ENCODE assay signal across 8 cellular contexts in the genomic region with DNA sequence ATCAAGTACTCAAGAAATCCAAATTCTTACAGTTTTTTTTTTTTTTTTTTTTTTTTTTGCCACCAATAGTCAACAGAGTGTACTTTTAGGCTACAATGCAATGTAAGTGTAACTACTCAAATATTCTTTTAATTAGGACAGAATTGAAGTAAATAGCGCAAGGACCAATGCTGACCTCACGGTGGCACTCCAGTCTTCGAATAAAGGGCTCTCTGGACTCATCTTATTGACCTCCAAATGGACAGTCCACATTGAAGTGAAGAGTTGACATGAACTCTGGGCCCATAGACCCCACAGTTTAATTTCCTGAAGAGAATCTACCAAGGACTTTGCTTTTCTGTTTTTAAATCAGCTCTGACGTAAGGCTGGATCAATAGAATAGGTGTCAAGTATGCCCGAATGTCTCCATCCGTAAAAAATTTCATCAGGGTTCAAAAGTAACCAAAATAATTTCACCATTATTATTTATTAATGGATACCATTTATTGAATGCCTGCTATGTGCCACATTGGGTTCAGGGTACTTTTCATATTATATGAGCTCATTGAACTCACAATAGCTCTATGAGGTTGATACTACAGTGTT. TPM values are rescaled to one million over a fixed set of nuclear protein-coding genes. Genes with fewer than 3 reads are reported as not detected.
A peak's percentile ranks its signal among the peaks of the same experiment; 100 is the strongest.
DNase-seq lines count a peak whose midpoint lies in the region; ATAC-seq, FAIRE-seq and TF ChIP-seq lines count a peak whose summit lies in the region.

No MANE protein-coding gene starts in this region.

- H3K27me3 ChIP-seq in MG63, result no peaks in the 10 kb centered on the region
- peaks cover 0 to 9% of the 10 kb centered on the region in 2 experiments; a peak in 4 of 5 replicates for H3K27me3 ChIP-seq in K562 (ENCODE audit: control insufficient read depth in 2 of 2, insufficient read depth in 2 of 2, low read length in 2 of 2)
- no peaks in the 10 kb centered on the region for H3K27me3 ChIP-seq in lower lobe of right lung (ENCODE audit: low read depth)

- H3K27ac ChIP-seq in K562 (ENCODE audit: extremely low read depth, low read depth, low read length) (no peak overlapping the region), lower lobe of right lung (no peak overlapping the region)

- TF ChIP-seq POLR2A in K562 (conservative IDR thresholded peaks at IDR 0.05), result no peak

- CTCF ChIA-PET in K562 (lab: Yijun Ruan, JAX; ENCODE audit: low intra/inter-chr PET ratio), result no interaction called here

- no peak for TF ChIP-seq EP300 in K562 (IDR thresholded peaks at IDR 0.05; ENCODE audit: low read length)

- H3K4me3 ChIP-seq in MG63, result no peak overlapping the region
- H3K4me3 ChIP-seq in K562, result no peak overlapping the region
- no peak overlapping the region for H3K4me3 ChIP-seq in lower lobe of right lung

- ATAC-seq in K562 (peak; percentile 85), lower lobe of right lung (peak in 1 of 2 donors; percentile 42), HG03108 (IDR thresholded peaks at IDR 0.05; ENCODE audit: unreplicated experiment) (no peak), GM21360 (IDR thresholded peaks at IDR 0.05; ENCODE audit: unreplicated experiment) (no peak)

- no peaks in the 10 kb centered on the region for H3K36me3 ChIP-seq in MG63
- no peaks in the 10 kb centered on the region for H3K36me3 ChIP-seq in K562 (ENCODE audit: control insufficient read depth, insufficient read depth, low read length)
- H3K36me3 ChIP-seq in lower lobe of right lung, result no peaks in the 10 kb centered on the region

- no peaks in the 10 kb centered on the region for H4K20me1 ChIP-seq in K562 (replicated peaks; ENCODE audit: control insufficient read depth, insufficient read depth, low read length)

- H3K79me2 ChIP-seq in K562 (ENCODE audit: control insufficient read depth, insufficient read depth, low read length), result no peaks in the 10 kb centered on the region

- no peaks in the 10 kb centered on the region for H3K9me3 ChIP-seq in MG63
- no peaks in the 10 kb centered on the region for H3K9me3 ChIP-seq in K562 (replicated peaks; ENCODE audit: control insufficient read depth, insufficient read depth, low read depth, low read length)
- H3K9me3 ChIP-seq in lower lobe of right lung, result no peaks in the 10 kb centered on the region

- no peak for FAIRE-seq in K562 (lab: Jason Lieb, UNC)

- no peak overlapping the region for H3K9ac ChIP-seq in K562 (ENCODE audit: insufficient read depth in 1 of 2, low read depth in 2 of 2, low read length in 2 of 2)

- no TSS peak for BruUV-seq in K562 (replicated peaks; lab: Mats Ljungman, UMichigan)

- peak; percentile 34 to 66; a peak in 2 of 4 replicates for TF ChIP-seq RAD21 in K562 (CRISPR knock-in tag; conservative IDR thresholded peaks at IDR 0.05 in 1 of 2, IDR thresholded peaks at IDR 0.05 in 1 of 2)

- no peak overlapping the region for H2AFZ ChIP-seq in K562 (ENCODE audit: low read depth, low read length)

- TF ChIP-seq CTCF in K562 (IDR thresholded peaks at IDR 0.05 in 2 of 3, conservative IDR thresholded peaks at IDR 0.05 in 1 of 3; ENCODE audit: insufficient read depth in 2 of 3, low read depth in 1 of 3, low read length in 3 of 3), result peak; percentile 51 to 78 (median 61)
- TF ChIP-seq CTCF in lower lobe of right lung (IDR thresholded peaks at IDR 0.05), result peak; percentile 17

- intact Hi-C loops in K562 (cut with micrococcal nuclease) (loop anchor here (1.0 to 5.0 kb wide), 3 partner anchors 122 to 166 kb away; no protein-coding TSS in a partner anchor), lower lobe of right lung (cut with DNase I) (no loop called here)

- in situ Hi-C loops in K562 (cut with MboI), result no loop called here

- POLR2A ChIA-PET in K562 (lab: Yijun Ruan, JAX), result no interaction called here

- H3K4me2 ChIP-seq in K562 (ENCODE audit: insufficient read depth, low read length), result no peak overlapping the region

- H3K4me1 ChIP-seq in K562 (replicated peaks in 1 of 2; ENCODE audit: control insufficient read depth in 2 of 2, insufficient read depth in 2 of 2, low read length in 2 of 2) (no peaks in the 10 kb centered on the region), lower lobe of right lung (no peaks in the 10 kb centered on the region)

- DNase-seq in ELR (ENCODE audit: low read depth), result peak; percentile 74
- peak; percentile 39 for DNase-seq in MG63
- peak in 3 of 4 experiments; percentile 22 to 55 (median 42) for DNase-seq in K562 (ENCODE audit: extremely low read depth in 1 of 4, low spot score in 3 of 4)
- DNase-seq in lower lobe of right lung, result no peak
- DNase-seq in stimulated activated CD4-positive, alpha-beta T cell treated with anti-CD3 and anti-CD28 coated beads, Interleukin-12 subunit alpha, Interleukin-12 subunit beta, amount 100 ng/mL, for 4 hours, result no peak
- no peak for DNase-seq in activated CD8-positive, alpha-beta memory T cell treated with anti-CD3 and anti-CD28 coated beads for 24 hours

- WGBS in K562 (ENCODE audit: insufficient coverage, low coverage, missing lambda C conversion rate), result 10% methylated on average over 6 of the region's 6 CpGs

- H3K9me1 ChIP-seq in K562 (ENCODE audit: control insufficient read depth, insufficient read depth, low read length), result no peaks in the 10 kb centered on the region

TF ChIP-seq in K562, 482 proteins besides CTCF, POLR2A, EP300 and RAD21 (continues in another document):
- no peak for TF ChIP-seq ZNF134 (CRISPR knock-in tag; conservative IDR thresholded peaks at IDR 0.05)
- TF ChIP-seq PHTF2 (CRISPR knock-in tag; IDR thresholded peaks at IDR 0.05), result no peak
- TF ChIP-seq, protein P1, sequence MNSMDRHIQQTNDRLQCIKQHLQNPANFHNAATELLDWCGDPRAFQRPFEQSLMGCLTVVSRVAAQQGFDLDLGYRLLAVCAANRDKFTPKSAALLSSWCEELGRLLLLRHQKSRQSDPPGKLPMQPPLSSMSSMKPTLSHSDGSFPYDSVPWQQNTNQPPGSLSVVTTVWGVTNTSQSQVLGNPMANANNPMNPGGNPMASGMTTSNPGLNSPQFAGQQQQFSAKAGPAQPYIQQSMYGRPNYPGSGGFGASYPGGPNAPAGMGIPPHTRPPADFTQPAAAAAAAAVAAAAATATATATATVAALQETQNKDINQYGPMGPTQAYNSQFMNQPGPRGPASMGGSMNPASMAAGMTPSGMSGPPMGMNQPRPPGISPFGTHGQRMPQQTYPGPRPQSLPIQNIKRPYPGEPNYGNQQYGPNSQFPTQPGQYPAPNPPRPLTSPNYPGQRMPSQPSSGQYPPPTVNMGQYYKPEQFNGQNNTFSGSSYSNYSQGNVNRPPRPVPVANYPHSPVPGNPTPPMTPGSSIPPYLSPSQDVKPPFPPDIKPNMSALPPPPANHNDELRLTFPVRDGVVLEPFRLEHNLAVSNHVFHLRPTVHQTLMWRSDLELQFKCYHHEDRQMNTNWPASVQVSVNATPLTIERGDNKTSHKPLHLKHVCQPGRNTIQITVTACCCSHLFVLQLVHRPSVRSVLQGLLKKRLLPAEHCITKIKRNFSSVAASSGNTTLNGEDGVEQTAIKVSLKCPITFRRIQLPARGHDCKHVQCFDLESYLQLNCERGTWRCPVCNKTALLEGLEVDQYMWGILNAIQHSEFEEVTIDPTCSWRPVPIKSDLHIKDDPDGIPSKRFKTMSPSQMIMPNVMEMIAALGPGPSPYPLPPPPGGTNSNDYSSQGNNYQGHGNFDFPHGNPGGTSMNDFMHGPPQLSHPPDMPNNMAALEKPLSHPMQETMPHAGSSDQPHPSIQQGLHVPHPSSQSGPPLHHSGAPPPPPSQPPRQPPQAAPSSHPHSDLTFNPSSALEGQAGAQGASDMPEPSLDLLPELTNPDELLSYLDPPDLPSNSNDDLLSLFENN (IDR thresholded peaks at IDR 0.05; ENCODE audit: low read depth in 2 of 2, low read length in 2 of 2), result no peak

RNA-seq across cellular contexts. Expression of a gene that starts 7.3 kb away (rescaled TPM):
- 25.7 and 26.8 TPM in 2 replicates for total RNA-seq in MG63 (2014; rRNA removed; shearing (Covaris generic); ENCODE audit: low replicate concordance)
- 43.4 and 169 TPM in 2 replicates for total RNA-seq in K562 (2011; cell fraction: chromatin; rRNA removed; ENCODE audit: low replicate concordance)
- 26.5 and 30.1 TPM in 2 replicates for total RNA-seq in K562 (2011; cell fraction: nucleolus; rRNA removed)
- 63.9 and 100 TPM in 2 replicates for total RNA-seq in K562 (2011; cell fraction: nucleoplasm; rRNA removed)
- total RNA-seq in K562 (2014; rRNA removed) (19.1 and 22.1 TPM in 2 replicates), K562 (2014; rRNA removed; fragmentation: Illumina TruSeq; extraction: Trizol) (50.5 and 59.2 TPM in 2 replicates), K562 (2015; rRNA removed; fragmentation: Illumina TruSeq; extraction: Trizol) (33.3 and 39.5 TPM in 2 replicates), K562 (2021) (37.0 and 37.6 TPM in 2 replicates), lower lobe of right lung (20.3 TPM)
- polyA plus RNA-seq in K562 (2011; rRNA removed) (11.6 and 22.0 TPM in 2 replicates), K562 (2014; fragmentation: Illumina TruSeq; extraction: Trizol) (38.3 and 50.1 TPM in 2 replicates), K562 (2014; fragmentation: Nextera tagmentation; extraction: Ambion mirVana) (10 to 100 TPM; 30.2 to 34.8 TPM), K562 (2014; rRNA removed) (20.8 and 24.2 TPM in 2 replicates)
- 7.6 and 13.0 TPM in 2 replicates for polyA plus RNA-seq in K562 (2011; cell fraction: cytosol; rRNA removed)
- 17.6 and 28.7 TPM in 2 replicates for polyA plus RNA-seq in K562 (2011; cell fraction: nucleus; rRNA removed)
- polyA plus RNA-seq in K562 (2012), result 20.0 and 20.6 TPM in 2 replicates
- polyA minus RNA-seq in K562 (2011; rRNA and poly(A)+ RNA removed), result 25.0 and 39.3 TPM in 2 replicates
- polyA minus RNA-seq in K562 (2011; cell fraction: cytosol; rRNA and poly(A)+ RNA removed), result 5.3 and 19.6 TPM in 2 replicates
- polyA minus RNA-seq in K562 (2011; cell fraction: nucleus; rRNA and poly(A)+ RNA removed), result 18.3 and 19.4 TPM in 2 replicates

RNA-seq across cellular contexts. Expression of a gene that starts 41.3 kb away (rescaled TPM):
- total RNA-seq in MG63 (2014; rRNA removed; shearing (Covaris generic); ENCODE audit: low replicate concordance), result 8.3 and 10.6 TPM in 2 replicates
- total RNA-seq in K562 (2011; cell fraction: chromatin; rRNA removed; ENCODE audit: low replicate concordance), result 55.6 and 121 TPM in 2 replicates
- total RNA-seq in K562 (2011; cell fraction: nucleolus; rRNA removed), result 27.5 and 28.2 TPM in 2 replicates
- 53.9 and 82.8 TPM in 2 replicates for total RNA-seq in K562 (2011; cell fraction: nucleoplasm; rRNA removed)
- 10.6 and 13.8 TPM in 2 replicates for total RNA-seq in K562 (2014; rRNA removed)
- 15.1 and 16.9 TPM in 2 replicates for total RNA-seq in K562 (2014; rRNA removed; fragmentation: Illumina TruSeq; extraction: Trizol)
- 17.6 and 19.7 TPM in 2 replicates for total RNA-seq in K562 (2015; rRNA removed; fragmentation: Illumina TruSeq; extraction: Trizol)
- total RNA-seq in K562 (2021), result 27.8 and 28.2 TPM in 2 replicates
- 11.7 and 18.4 TPM in 2 replicates for polyA plus RNA-seq in K562 (2011; rRNA removed)
- polyA plus RNA-seq in K562 (2011; cell fraction: cytosol; rRNA removed), result 9.0 and 10.7 TPM in 2 replicates
- polyA plus RNA-seq in K562 (2011; cell fraction: nucleus; rRNA removed), result 17.1 and 23.3 TPM in 2 replicates
- 15.0 and 16.0 TPM in 2 replicates for polyA plus RNA-seq in K562 (2012)
- polyA plus RNA-seq in K562 (2014; fragmentation: Illumina TruSeq; extraction: Trizol), result 21.8 and 23.4 TPM in 2 replicates
- 1 to 10 TPM; 2.9 to 4.9 TPM for polyA plus RNA-seq in K562 (2014; fragmentation: Nextera tagmentation; extraction: Ambion mirVana)
- 13.4 and 13.6 TPM in 2 replicates for polyA plus RNA-seq in K562 (2014; rRNA removed)
- 25.8 and 38.7 TPM in 2 replicates for polyA minus RNA-seq in K562 (2011; rRNA and poly(A)+ RNA removed)
- polyA minus RNA-seq in K562 (2011; cell fraction: cytosol; rRNA and poly(A)+ RNA removed), result 13.6 and 29.6 TPM in 2 replicates
- 19.2 and 20.6 TPM in 2 replicates for polyA minus RNA-seq in K562 (2011; cell fraction: nucleus; rRNA and poly(A)+ RNA removed)
- total RNA-seq in lower lobe of right lung, result 39.7 TPM

Comparison
In these comparisons a context has a peak if more than half of its experiments do, and no peak if none do; other contexts are left out.
1. DNase-seq: peak in ELR (single experiment), MG63 (single experiment) and K562 (3 of 4); none in lower lobe of right lung (single experiment), stimulated activated CD4-positive, alpha-beta T cell treated with anti-CD3 and anti-CD28 coated beads, Interleukin-12 subunit alpha, Interleukin-12 subunit beta, amount 100 ng/mL, for 4 hours (single experiment) and activated CD8-positive, alpha-beta memory T cell treated with anti-CD3 and anti-CD28 coated beads for 24 hours (single experiment).